Comparison of ENCODE assay signal across 8 cellular contexts in genomic region chr19:35612224-35612558, GRCh38. TPM values are rescaled to one million over a fixed set of nuclear protein-coding genes. Genes with fewer than 3 reads are reported as not detected.
DNase-seq lines count a peak whose midpoint lies in the region; ATAC-seq and TF ChIP-seq lines count a peak whose summit lies in the region.

No MANE protein-coding gene starts in this region.

- TF ChIP-seq CTCF in HL-60 (IDR thresholded peaks at IDR 0.05; ENCODE audit: insufficient read depth, low read length) (no peak), MCF 10A (IDR thresholded peaks at IDR 0.05; ENCODE audit: unreplicated experiment) (no peak), adrenal gland (IDR thresholded peaks at IDR 0.05) (no peak)

- H3K4me3 Mint-ChIP-seq in MCF 10A (ENCODE audit: unreplicated experiment) (peak overlapping the region; percentile 82), naive B cell (peak overlapping the region; percentile 82 to 95 (median 90))

- H3K27ac Mint-ChIP-seq in MCF 10A (ENCODE audit: low read depth, unreplicated experiment) (peak overlapping the region; percentile 81), naive B cell (peak overlapping the region; percentile 97 to 99 (median 98))

- CTCF ChIA-PET in MCF 10A (lab: Yijun Ruan, JAX) = interaction anchor here (0.7 to 2.0 kb wide), 4 partner anchors 22 to 898 kb away, joined by 3 to 17 read pairs (median 4); no protein-coding TSS in a partner anchor

- no peaks in the 10 kb centered on the region for H3K9me3 ChIP-seq in adrenal gland (replicated peaks in 1 of 3)

- H3K4me1 ChIP-seq in ACC112 (ENCODE audit: control insufficient read depth, insufficient read depth, low read length, unreplicated experiment) (no peaks in the 10 kb centered on the region), adrenal gland (replicated peaks in 1 of 2) (peaks cover 6 to 10% of the 10 kb centered on the region in 2 donors)

- 26 to 36% (median 30%) methylated on average over 9 of the region's 9 CpGs for WGBS in adrenal gland, 4 donors

- H3K36me3 ChIP-seq in ACC112 (ENCODE audit: insufficient read depth, low read length) (no peaks in the 10 kb centered on the region), adrenal gland (replicated peaks in 1 of 2) (no peaks in the 10 kb centered on the region)

- BruUV-seq in MCF 10A (replicated peaks; lab: Mats Ljungman, UMichigan) = no TSS peak

- H3K36me3 Mint-ChIP-seq in MCF 10A (ENCODE audit: insufficient read depth, unreplicated experiment) (peaks cover 18% of the 10 kb centered on the region), naive B cell (peaks cover 6 to 13% of the 10 kb centered on the region in 2 donors)

- ATAC-seq in naive B cell (ENCODE audit: low read depth in 2 of 2) (no peak), GM19397 (IDR thresholded peaks at IDR 0.05; ENCODE audit: unreplicated experiment) (no peak)

- DNase-seq in HL-60 (ENCODE audit: low read depth in 1 of 2, low spot score in 1 of 2) (no peak), MCF 10A (ENCODE audit: unreplicated experiment) (no peak), naive B cell (no peak), midbrain (lab: John Stamatoyannopoulos, UW) (no peak), adrenal gland (no peak)
- no peak for DNase-seq in activated CD4-positive, alpha-beta T cell treated with anti-CD3 and anti-CD28 coated beads, Interleukin-2, amount 50 U/mL, for 1 hour

- H3K4me1 Mint-ChIP-seq in MCF 10A (ENCODE audit: insufficient read depth, unreplicated experiment) (no peaks in the 10 kb centered on the region), naive B cell (peaks cover 37 to 53% (median 41%) of the 10 kb centered on the region in 3 donors)

- no peak for TF ChIP-seq POLR2A in adrenal gland (IDR thresholded peaks at IDR 0.05)

- H3K79me2 ChIP-seq in ACC112 (ENCODE audit: control insufficient read depth, insufficient read depth, low read length, unreplicated experiment) = no peaks in the 10 kb centered on the region

- H3K27me3 ChIP-seq in ACC112 (ENCODE audit: insufficient read depth, low read length) (no peaks in the 10 kb centered on the region), HL-60 (ENCODE audit: insufficient read depth, poor library complexity, severe bottlenecking) (no peaks in the 10 kb centered on the region), adrenal gland (no peaks in the 10 kb centered on the region)

- H3K9me3 Mint-ChIP-seq in MCF 10A (ENCODE audit: unreplicated experiment) (peaks cover 7% of the 10 kb centered on the region), naive B cell (peaks cover 0 to 7% (median 6%) of the 10 kb centered on the region in 7 donors)

- H2AFZ ChIP-seq in ACC112 (ENCODE audit: low read length, unreplicated experiment) = peak overlapping the region; percentile 57

- peak overlapping the region; percentile 92 for H3K4me3 ChIP-seq in ACC112 (ENCODE audit: low read depth, low read length)
- H3K4me3 ChIP-seq in HL-60 (replicated peaks; ENCODE audit: insufficient read depth, low read length) = peak overlapping the region; percentile 74
- peak overlapping the region in 2 of 4 donors; percentile 58 to 78 for H3K4me3 ChIP-seq in adrenal gland

- intact Hi-C loops in MCF 10A (cut with micrococcal nuclease) = no loop called here
- intact Hi-C loops in adrenal gland (cut with DNase I) = no loop called here

- POLR2A ChIA-PET in MCF 10A (lab: Yijun Ruan, JAX) = interaction anchor here (0.6 to 3.1 kb wide), 11 partner anchors 14 to 676 kb away, joined by 3 to 12 read pairs (median 3); partner anchors contain the start of genes COX6B1 and UPK1A

- H3K27me3 Mint-ChIP-seq in MCF 10A (ENCODE audit: insufficient read depth, unreplicated experiment) = no peaks in the 10 kb centered on the region
- no peaks in the 10 kb centered on the region for H3K27me3 Mint-ChIP-seq in naive B cell

- H3K27ac ChIP-seq in ACC112 (ENCODE audit: low read depth, low read length) (no peak overlapping the region), HL-60 (replicated peaks) (no peak overlapping the region), adrenal gland (no peak overlapping the region)

RNA-seq across cellular contexts. Expression of gene HAUS5, which starts 0.3 kb away (rescaled TPM):
- 6.3 and 10.6 TPM in 2 replicates for total RNA-seq in MCF 10A (2022)
- polyA plus RNA-seq in naive B cell (ENCODE audit: low read depth in 6 of 6) = 1 to 10 TPM; 6.7 to 9.8 (median 8.6) TPM
- 10 to 100 TPM in 5 of 8 donors, 1 to 10 TPM in 3; 6.2 to 22.4 (median 10.8) TPM for total RNA-seq in adrenal gland
- polyA plus RNA-seq in adrenal gland = 10 to 100 TPM in 2 of 3 donors, 1 to 10 TPM in 1; 5.2 to 38.2 (median 20.7) TPM

RNA-seq across cellular contexts. Expression of gene RBM42, which starts 16.6 kb away (rescaled TPM):
- total RNA-seq in MCF 10A (2022) = 84.2 and 87.7 TPM in 2 replicates
- 10 to 100 TPM; 30.6 to 71.1 (median 50.9) TPM for polyA plus RNA-seq in naive B cell (ENCODE audit: low read depth in 6 of 6)
- 10 to 100 TPM; 60.6 to 92.9 (median 77.9) TPM for total RNA-seq in adrenal gland
- polyA plus RNA-seq in adrenal gland = 100 to 1,000 TPM in 1 of 3 donors, 10 to 100 TPM in 2; 23.9 to 107 (median 80.7) TPM

RNA-seq across cellular contexts. Expression of gene PMIS2, which starts 26.2 kb away (rescaled TPM):
- total RNA-seq in MCF 10A (2022) (not detected in 2 replicates), adrenal gland (under 1 TPM in 2 of 8 donors, not detected in 6; 0.61 to 0.81 TPM)
- polyA plus RNA-seq in naive B cell (ENCODE audit: low read depth in 6 of 6) (not detected), adrenal gland (not detected)

RNA-seq across cellular contexts. Expression of gene ETV2, which starts 29.4 kb away (rescaled TPM):
- total RNA-seq in MCF 10A (2022) = 0.44 and 1.0 TPM in 2 replicates
- polyA plus RNA-seq in naive B cell (ENCODE audit: low read depth in 6 of 6) = under 1 TPM in 1 of 6 donors, not detected in 5; 0.61 TPM
- 1 to 10 TPM in 5 of 8 donors, under 1 TPM in 1, not detected in 2; 0.96 to 2.6 (median 2.2) TPM for total RNA-seq in adrenal gland
- 1 to 10 TPM in 2 of 3 donors, under 1 TPM in 1; 0.38 to 5.3 (median 5.0) TPM for polyA plus RNA-seq in adrenal gland

RNA-seq across cellular contexts. Expression of gene COX6B1, which starts 35.9 kb away (rescaled TPM):
- 213 and 265 TPM in 2 replicates for total RNA-seq in MCF 10A (2022)
- polyA plus RNA-seq in naive B cell (ENCODE audit: low read depth in 6 of 6) = 100 to 1,000 TPM; 623 to 732 (median 678) TPM
- total RNA-seq in adrenal gland = 100 to 1,000 TPM; 289 to 694 (median 436) TPM
- 1,000 to 10,000 TPM in 2 of 3 donors, 100 to 1,000 TPM in 1; 626 to 1,985 (median 1,187) TPM for polyA plus RNA-seq in adrenal gland
